In genomic region chr12:107539196-107539939, GRCh38 we compare ENCODE assay signal across 19 cellular contexts.
DNase-seq lines count a peak whose midpoint lies in the region; ATAC-seq and TF ChIP-seq lines count a peak whose summit lies in the region.
"Had no signal": no experiment of that assay in that cellular context is flagged by ENCODE, and none has a peak within 500 bp of the region (broad histone marks: within the 10 kb centered on the region; RNA-seq: fewer than 3 reads in every experiment).

No MANE protein-coding gene starts in this region.

- H3K27ac ChIP-seq in endodermal cell (ENCODE audit: low read depth, low read length) (no peak overlapping the region), lower lobe of right lung (no peak overlapping the region)

- H3K4me3 Mint-ChIP-seq in endodermal cell (no peak overlapping the region), progenitor cell of endocrine pancreas (ENCODE audit: low read depth) (no peak overlapping the region)
- H3K4me3 Mint-ChIP-seq: CD8-positive, alpha-beta memory T cell had no signal

- H3K9ac ChIP-seq in endodermal cell (ENCODE audit: extremely low read depth, low read length, poor library complexity, severe bottlenecking): no peak overlapping the region

- H3K4me3 ChIP-seq in endodermal cell (ENCODE audit: low read length) (no peak overlapping the region), lower lobe of right lung (no peak overlapping the region)

- H3K36me3 ChIP-seq in endodermal cell (ENCODE audit: control insufficient read depth, insufficient read depth, low read length) (no peaks in the 10 kb centered on the region), lower lobe of right lung (no peaks in the 10 kb centered on the region)

- H3K27me3 ChIP-seq in endodermal cell (ENCODE audit: control insufficient read depth, insufficient read depth, low read length, poor library complexity, severe bottlenecking): no peaks in the 10 kb centered on the region
- H3K27me3 ChIP-seq in lower lobe of right lung (ENCODE audit: low read depth): no peaks in the 10 kb centered on the region

- H3K27me3 Mint-ChIP-seq in endodermal cell (ENCODE audit: insufficient read depth): peaks cover 6% of the 10 kb centered on the region
- H3K27me3 Mint-ChIP-seq in progenitor cell of endocrine pancreas: peaks cover 5% of the 10 kb centered on the region
- H3K27me3 Mint-ChIP-seq: CD8-positive, alpha-beta memory T cell had no signal

- H3K27ac Mint-ChIP-seq in endodermal cell (no peak overlapping the region), progenitor cell of endocrine pancreas (no peak overlapping the region)
- H3K27ac Mint-ChIP-seq: CD8-positive, alpha-beta memory T cell; IgD-negative memory B cell had no signal

- 85 to 96% methylated on average over 4 to 5 of the region's 5 CpGs for WGBS in endodermal cell (ENCODE audit: insufficient coverage in 1 of 2, insufficient read length in 1 of 2), 2 experiments

- H3K4me1 ChIP-seq in endodermal cell (ENCODE audit: control insufficient read depth, insufficient read depth, low read length): peaks cover 2% of the 10 kb centered on the region
- H3K4me1 ChIP-seq in lower lobe of right lung: no peaks in the 10 kb centered on the region

- DNase-seq in SKM-1 treated with dmso at 0.1 percent for 144 hours (lab: John Stamatoyannopoulos, UW; ENCODE audit: unreplicated experiment) (peak; percentile 4), SKM-1 (lab: John Stamatoyannopoulos, UW; ENCODE audit: unreplicated experiment) (no peak), endodermal cell (peak; percentile 28), lower lobe of right lung (no peak), GM19238 (ENCODE audit: insufficient read length, low spot score) (no peak), UCSD-AML1 (lab: John Stamatoyannopoulos, UW; ENCODE audit: unreplicated experiment) (no peak), progenitor cell of endocrine pancreas (ENCODE audit: low spot score, unreplicated experiment) (no peak)
- DNase-seq: 8988T; C1 segment of cervical spinal cord; Calu3; CD8-positive, alpha-beta memory T cell; DMS153; NCI-H1105 treated with DMSO at 0.1 percent for 48 hours; NCI-H2081; NCI-H2171 treated with DMSO at 0.1 percent for 48 hours; NCI-H524 treated with DMSO at 0.1 percent for 48 hours; OCI-M1 had no signal

- no peaks in the 10 kb centered on the region for H3K9me3 ChIP-seq in endodermal cell (ENCODE audit: control insufficient read depth, low read length)
- H3K9me3 ChIP-seq in lower lobe of right lung: no peaks in the 10 kb centered on the region

- intact Hi-C loops in lower lobe of right lung (cut with DNase I): no loop called here

- H3K36me3 Mint-ChIP-seq in endodermal cell (ENCODE audit: low read depth) (no peaks in the 10 kb centered on the region), progenitor cell of endocrine pancreas (ENCODE audit: insufficient read depth) (no peaks in the 10 kb centered on the region)
- H3K36me3 Mint-ChIP-seq: IgD-negative memory B cell had no signal

- ATAC-seq in lower lobe of right lung: peak; percentile 16 to 59
- ATAC-seq: Right ventricle myocardium inferior had no signal

- TF ChIP-seq CTCF in endodermal cell (conservative IDR thresholded peaks at IDR 0.05) (no peak), lower lobe of right lung (IDR thresholded peaks at IDR 0.05) (no peak), progenitor cell of endocrine pancreas (IDR thresholded peaks at IDR 0.05; ENCODE audit: unreplicated experiment) (no peak)

- H3K4me1 Mint-ChIP-seq in endodermal cell (peaks cover 3% of the 10 kb centered on the region), progenitor cell of endocrine pancreas (ENCODE audit: low read depth) (no peaks in the 10 kb centered on the region)

- H3K9me3 Mint-ChIP-seq in endodermal cell: peaks cover 3% of the 10 kb centered on the region
- peaks cover under 1% of the 10 kb centered on the region for H3K9me3 Mint-ChIP-seq in progenitor cell of endocrine pancreas (ENCODE audit: low read depth)
- H3K9me3 Mint-ChIP-seq: CD8-positive, alpha-beta memory T cell had no signal

Comparison
In these comparisons a context has a peak if more than half of its experiments do, and no peak if none do; other contexts are left out.
1. DNase-seq: peak in SKM-1 treated with dmso at 0.1 percent for 144 hours (single experiment) and endodermal cell (single experiment); none in SKM-1 (single experiment), lower lobe of right lung (single experiment), GM19238 (single experiment), UCSD-AML1 (single experiment) and progenitor cell of endocrine pancreas (single experiment).